16 cellular contexts compared by ENCODE assay signal in genomic region chr2:132477436-132477835, GRCh38.
A peak's percentile ranks its signal among the peaks of the same experiment; 100 is the strongest.
DNase-seq lines count a peak whose midpoint lies in the region; ATAC-seq and TF ChIP-seq lines count a peak whose summit lies in the region.
"Had no signal": no experiment of that assay in that cellular context is flagged by ENCODE, and none has a peak within 500 bp of the region (broad histone marks: within the 10 kb centered on the region; RNA-seq: fewer than 3 reads in every experiment).

No MANE protein-coding gene starts in this region.

- no peak for TF ChIP-seq RAD21 in SK-N-SH (IDR thresholded peaks at IDR 0.05; ENCODE audit: low read length)

- H2AFZ ChIP-seq in SK-N-SH (ENCODE audit: low read depth), result no peak overlapping the region

- peaks cover 8 to 22% of the 10 kb centered on the region in 2 donors for H3K9me3 Mint-ChIP-seq in activated naive CD4-positive, alpha-beta T cell treated with anti-CD3 and anti-CD28 coated beads, Interleukin-2, amount 50 U/mL, for 72 hours

- no peak overlapping the region for H3K27ac Mint-ChIP-seq in activated naive CD4-positive, alpha-beta T cell treated with anti-CD3 and anti-CD28 coated beads, Interleukin-2, amount 50 U/mL, for 72 hours
- H3K27ac Mint-ChIP-seq: CD4-positive, alpha-beta T cell had no signal

- WGBS in SK-N-SH (ENCODE audit: low lambda C conversion rate), result 85% methylated on average over 4 of the region's 4 CpGs
- 68 to 79% methylated on average over 4 of the region's 4 CpGs for WGBS in esophagus squamous epithelium, 2 donors

- H3K79me2 ChIP-seq in SK-N-SH (ENCODE audit: insufficient read depth), result no peaks in the 10 kb centered on the region

- intact Hi-C loops in esophagus squamous epithelium (cut with DNase I), result no loop called here

- H3K4me1 ChIP-seq in SK-N-SH (ENCODE audit: control insufficient read depth in 1 of 2, insufficient read depth in 2 of 2, low read depth in 1 of 2, low read length in 1 of 2), result peaks cover 0 to 11% of the 10 kb centered on the region in 2 experiments; a peak in 2 of 4 replicates
- peaks cover 0 to 32% (median 5%) of the 10 kb centered on the region in 5 donors for H3K4me1 ChIP-seq in subcutaneous abdominal adipose tissue (ENCODE audit: control insufficient read depth in 5 of 5, insufficient read depth in 5 of 5, low read length in 5 of 5)
- H3K4me1 ChIP-seq in esophagus squamous epithelium, result no peaks in the 10 kb centered on the region

- no peaks in the 10 kb centered on the region for H4K20me1 ChIP-seq in SK-N-SH (ENCODE audit: insufficient read depth)

- H3K27ac ChIP-seq in SK-N-SH (ENCODE audit: low read depth in 2 of 2, low read length in 1 of 2) (no peak overlapping the region), subcutaneous abdominal adipose tissue (ENCODE audit: low read depth, low read length) (peak overlapping the region; percentile 61), esophagus squamous epithelium (no peak overlapping the region)
- H3K27ac ChIP-seq: 22Rv1, HL-60 had no signal

- no peaks in the 10 kb centered on the region for H3K9me2 ChIP-seq in SK-N-SH

- H3K9ac ChIP-seq in SK-N-SH (no peak overlapping the region), subcutaneous abdominal adipose tissue (ENCODE audit: low read length in 5 of 5) (no peak overlapping the region)

- H3K36me3 ChIP-seq in SK-N-SH (replicated peaks in 1 of 2; ENCODE audit: control insufficient read depth in 1 of 2, insufficient read depth in 2 of 2, low read length in 1 of 2) (no peaks in the 10 kb centered on the region), subcutaneous abdominal adipose tissue (ENCODE audit: control insufficient read depth in 5 of 5, insufficient read depth in 5 of 5, low read length in 5 of 5) (no peaks in the 10 kb centered on the region), esophagus squamous epithelium (no peaks in the 10 kb centered on the region)

- no peak for TF ChIP-seq EP300 in SK-N-SH (IDR thresholded peaks at IDR 0.05; ENCODE audit: borderline replicate concordance in 1 of 2, low read depth in 1 of 2, low read length in 1 of 2)

- no peak overlapping the region for H3K4me2 ChIP-seq in SK-N-SH

- no peak for TF ChIP-seq POLR2A in esophagus squamous epithelium (IDR thresholded peaks at IDR 0.05)

- H3K9me3 ChIP-seq in SK-N-SH (no peaks in the 10 kb centered on the region), subcutaneous abdominal adipose tissue (ENCODE audit: control insufficient read depth in 5 of 5, low read length in 5 of 5) (no peaks in the 10 kb centered on the region), esophagus squamous epithelium (no peaks in the 10 kb centered on the region)

- no peaks in the 10 kb centered on the region for H3F3A ChIP-seq in SK-N-SH (replicated peaks; ENCODE audit: insufficient read depth)

- CTCF ChIA-PET in SK-N-SH (lab: Yijun Ruan, JAX), result no interaction called here

- no peak for DNase-seq in SK-N-SH
- DNase-seq in RPMI7951 (ENCODE audit: low read depth), result peak; percentile 65
- peak; percentile 44 for DNase-seq in fibroblast of gingiva (ENCODE audit: low read depth)
- no peak for DNase-seq in activated naive CD4-positive, alpha-beta T cell treated with anti-CD3 and anti-CD28 coated beads, Interleukin-2, amount 50 U/mL, for 72 hours (ENCODE audit: low spot score in 2 of 2)
- no peak for DNase-seq in esophagus squamous epithelium (lab: John Stamatoyannopoulos, UW)
- no peak for DNase-seq in activated CD4-positive, alpha-beta T cell treated with anti-CD3 and anti-CD28 coated beads, Interleukin-2, amount 50 U/mL, for 4 hours
- DNase-seq: C1 segment of cervical spinal cord; Calu3; CD4-positive, alpha-beta T cell; DMS153; GDM1 had no signal

- peak; percentile 17; the same call in 1 of the 3 replicates for ATAC-seq in SK-N-SH treated with all-trans-retinoic acid at 6 μM for 48 hours
- ATAC-seq in activated naive CD4-positive, alpha-beta T cell treated with anti-CD3 and anti-CD28 coated beads, Interleukin-2, amount 50 U/mL, for 72 hours, result no peak
- ATAC-seq: HCT116 had no signal

- H3K36me3 Mint-ChIP-seq in activated naive CD4-positive, alpha-beta T cell treated with anti-CD3 and anti-CD28 coated beads, Interleukin-2, amount 50 U/mL, for 72 hours, result no peaks in the 10 kb centered on the region

- H3K4me3 ChIP-seq in SK-N-SH (ENCODE audit: low read depth in 2 of 2, low read length in 1 of 2) (no peak overlapping the region), subcutaneous abdominal adipose tissue (ENCODE audit: low read depth in 1 of 5, low read length in 5 of 5) (no peak overlapping the region), esophagus squamous epithelium (no peak overlapping the region)

- POLR2A ChIA-PET in SK-N-SH (lab: Yijun Ruan, JAX), result no interaction called here

- TF ChIP-seq CTCF in SK-N-SH (IDR thresholded peaks at IDR 0.05) (no peak), esophagus squamous epithelium (IDR thresholded peaks at IDR 0.05) (no peak)

- H3K27me3 ChIP-seq in SK-N-SH (ENCODE audit: insufficient read depth), result no peaks in the 10 kb centered on the region
- H3K27me3 ChIP-seq in subcutaneous abdominal adipose tissue (ENCODE audit: control insufficient read depth in 5 of 5, insufficient read depth in 4 of 5, low read length in 5 of 5), result no peaks in the 10 kb centered on the region
- H3K27me3 ChIP-seq in esophagus squamous epithelium, result no peaks in the 10 kb centered on the region

TF ChIP-seq in SK-N-SH treated with all-trans-retinoic acid at 6 μM for 48 hours, 23 proteins besides CTCF, POLR2A, EP300 and RAD21:
- TF ChIP-seq ZNF565 (CRISPR knock-in tag; conservative IDR thresholded peaks at IDR 0.05; ENCODE audit: low read depth) (no peak), RARB (CRISPR knock-in tag; IDR thresholded peaks at IDR 0.05) (no peak), ESRRG (CRISPR knock-in tag; IDR thresholded peaks at IDR 0.05) (no peak), ZFP3 (CRISPR knock-in tag; IDR thresholded peaks at IDR 0.05) (no peak), ISL1 (CRISPR knock-in tag; IDR thresholded peaks at IDR 0.05) (no peak), ZNF8 (CRISPR knock-in tag; IDR thresholded peaks at IDR 0.05) (no peak), SNAI2 (CRISPR knock-in tag; IDR thresholded peaks at IDR 0.05) (no peak)

TF ChIP-seq in SK-N-SH, 30 proteins besides CTCF, POLR2A, EP300 and RAD21:
- no peak for TF ChIP-seq RFX5 (IDR thresholded peaks at IDR 0.05; ENCODE audit: low read length)
- no peak for TF ChIP-seq TEAD4 (IDR thresholded peaks at IDR 0.05; ENCODE audit: borderline replicate concordance, insufficient read depth)
- TF ChIP-seq, protein P1, sequence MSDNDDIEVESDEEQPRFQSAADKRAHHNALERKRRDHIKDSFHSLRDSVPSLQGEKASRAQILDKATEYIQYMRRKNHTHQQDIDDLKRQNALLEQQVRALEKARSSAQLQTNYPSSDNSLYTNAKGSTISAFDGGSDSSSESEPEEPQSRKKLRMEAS (IDR thresholded peaks at IDR 0.05; ENCODE audit: low read depth), result no peak
- TF ChIP-seq NFIC (IDR thresholded peaks at IDR 0.05; ENCODE audit: borderline replicate concordance), result no peak
- TF ChIP-seq MEF2A (IDR thresholded peaks at IDR 0.05; ENCODE audit: borderline replicate concordance, low read depth), result no peak
- no peak for TF ChIP-seq POLR2AphosphoS5 (IDR thresholded peaks at IDR 0.05; ENCODE audit: low read depth, low read length)
- TF ChIP-seq YY1 (IDR thresholded peaks at IDR 0.05; ENCODE audit: low read depth), result no peak
- no peak for TF ChIP-seq USF1 (IDR thresholded peaks at IDR 0.05; ENCODE audit: borderline replicate concordance, low read depth)
- no peak for TF ChIP-seq FOSL2 (IDR thresholded peaks at IDR 0.05; ENCODE audit: borderline replicate concordance, low read depth)
- no peak for TF ChIP-seq GATA2 (CRISPR knock-in tag; IDR thresholded peaks at IDR 0.05)
- TF ChIP-seq FOXJ3 (CRISPR knock-in tag; IDR thresholded peaks at IDR 0.05), result no peak
- no peak for TF ChIP-seq TAF1 (IDR thresholded peaks at IDR 0.05; ENCODE audit: borderline replicate concordance, low read depth, low read length)
- TF ChIP-seq FOXM1 (IDR thresholded peaks at IDR 0.05; ENCODE audit: low read depth), result no peak
- no peak for TF ChIP-seq GABPA (IDR thresholded peaks at IDR 0.05; ENCODE audit: low read depth)
- no peak for TF ChIP-seq ZBTB33 (IDR thresholded peaks at IDR 0.05; ENCODE audit: borderline replicate concordance, low read depth)
- no peak for TF ChIP-seq CHD2 (IDR thresholded peaks at IDR 0.05; ENCODE audit: low read length, partially characterized antibody)
- no peak for TF ChIP-seq USF2 (IDR thresholded peaks at IDR 0.05; ENCODE audit: borderline replicate concordance, low read depth, low read length)
- TF ChIP-seq JUND (IDR thresholded peaks at IDR 0.05), result no peak

Comparison
In these comparisons a context has a peak if more than half of its experiments do, and no peak if none do; other contexts are left out.
1. DNase-seq: peak in RPMI7951 (single experiment) and fibroblast of gingiva (single experiment); none in SK-N-SH (single experiment), activated naive CD4-positive, alpha-beta T cell treated with anti-CD3 and anti-CD28 coated beads, Interleukin-2, amount 50 U/mL, for 72 hours (0 of 2), esophagus squamous epithelium (single experiment) and activated CD4-positive, alpha-beta T cell treated with anti-CD3 and anti-CD28 coated beads, Interleukin-2, amount 50 U/mL, for 4 hours (0 of 2).